Comparison of ENCODE assay signal across 1 cellular context in genomic region chr2:152497481-152498052, GRCh38.
TF ChIP-seq lines count a peak whose summit lies in the region.

No MANE protein-coding gene starts in this region.

TF ChIP-seq in GM23338, 12 proteins besides CTCF, POLR2A, EP300 and RAD21 (continued from another document):
- TF ChIP-seq ZNF462 (CRISPR knock-in tag; IDR thresholded peaks at IDR 0.05) = no peak
- TF ChIP-seq NANOG (IDR thresholded peaks at IDR 0.05; ENCODE audit: borderline replicate concordance) = no peak
- no peak for TF ChIP-seq EZH2 (IDR thresholded peaks at IDR 0.05; ENCODE audit: low read depth, unreplicated experiment)
- TF ChIP-seq EZH2phosphoT487 (IDR thresholded peaks at IDR 0.05; ENCODE audit: unreplicated experiment) = no peak
- TF ChIP-seq ZNF114 (CRISPR knock-in tag; IDR thresholded peaks at IDR 0.05) = no peak
- TF ChIP-seq REST (IDR thresholded peaks at IDR 0.05; ENCODE audit: unreplicated experiment) = no peak
- no peak for TF ChIP-seq STAT1 (IDR thresholded peaks at IDR 0.05; ENCODE audit: unreplicated experiment)
- TF ChIP-seq ETS1 (IDR thresholded peaks at IDR 0.05) = no peak
- no peak for TF ChIP-seq POLR2AphosphoS5 (IDR thresholded peaks at IDR 0.05; ENCODE audit: low read depth)
